ENCODE assay signal across 8 cellular contexts in genomic region chr4:38948551-38948950, GRCh38.
DNase-seq lines count a peak whose midpoint lies in the region; ATAC-seq lines count a peak whose summit lies in the region.

No MANE protein-coding gene starts in this region.

- peak; percentile 14 for DNase-seq in Caki2 (ENCODE audit: low read depth)
- DNase-seq in SJSA1 (ENCODE audit: low read depth in 1 of 2, low spot score in 2 of 2), result peak; percentile 51 to 62
- DNase-seq in fibroblast of the conjunctiva (ENCODE audit: low read depth), result peak; percentile 86
- DNase-seq in pons (ENCODE audit: low spot score), result peak; percentile 61
- no peak for DNase-seq in NCI-H524 (lab: John Stamatoyannopoulos, UW)
- no peak for DNase-seq in COR-L47 (lab: John Stamatoyannopoulos, UW)

- peaks cover 18% of the 10 kb centered on the region for H3K4me1 ChIP-seq in SJSA1 (replicated peaks)

- 0 out of 2 replicates have a peak, but pooled peaks cover 4% of the 10 kb centered on the region for H3K36me3 ChIP-seq in SJSA1

- H3K4me3 ChIP-seq in SJSA1, result no peak overlapping the region

- H3K9me3 ChIP-seq in SJSA1 (replicated peaks), result no peaks in the 10 kb centered on the region

- H3K27ac ChIP-seq in SJSA1, result peak overlapping the region; percentile 68

- no peaks in the 10 kb centered on the region for H3K27me3 ChIP-seq in SJSA1 (replicated peaks)

- no peak for ATAC-seq in GM21619 (IDR thresholded peaks at IDR 0.05; ENCODE audit: unreplicated experiment)
- ATAC-seq in HG03521 (IDR thresholded peaks at IDR 0.05; ENCODE audit: unreplicated experiment), result no peak

- in situ Hi-C loops in Caki2 (cut with HindIII; ENCODE audit: low pct_unique_long_range_greater_than_20kb, low sequenced_read_pairs), result no loop called here

Comparison
In these comparisons a context has a peak if more than half of its experiments do, and no peak if none do; other contexts are left out.
1. DNase-seq: peak in Caki2 (single experiment), SJSA1 (2 of 2), fibroblast of the conjunctiva (single experiment) and pons (single experiment); none in NCI-H524 (0 of 2) and COR-L47 (single experiment).